8 cellular contexts compared by ENCODE assay signal in genomic region chr9:132242621-132243155, GRCh38.
A peak's percentile ranks its signal among the peaks of the same experiment; 100 is the strongest.
DNase-seq lines count a peak whose midpoint lies in the region; ATAC-seq and TF ChIP-seq lines count a peak whose summit lies in the region.

No MANE protein-coding gene starts in this region.

- H3K9me3 ChIP-seq in CD8-positive, alpha-beta T cell (ENCODE audit: low read length): no peaks in the 10 kb centered on the region
- H3K9me3 ChIP-seq in Loucy (ENCODE audit: insufficient read depth, low read depth, low read length) (no peaks in the 10 kb centered on the region), colonic mucosa (no peaks in the 10 kb centered on the region), neural cell (ENCODE audit: low read length) (no peaks in the 10 kb centered on the region)

- H3K27me3 ChIP-seq in CD8-positive, alpha-beta T cell (ENCODE audit: insufficient read depth, low read length): no peaks in the 10 kb centered on the region
- no peaks in the 10 kb centered on the region for H3K27me3 ChIP-seq in Loucy (ENCODE audit: insufficient read depth, low read length, poor library complexity, severe bottlenecking)
- H3K27me3 ChIP-seq in colonic mucosa: peaks cover 13% of the 10 kb centered on the region
- peaks cover 38% of the 10 kb centered on the region for H3K27me3 ChIP-seq in neural cell (ENCODE audit: insufficient read depth, low read depth, low read length)

- peak overlapping the region; percentile 92 for H3K4me3 Mint-ChIP-seq in CD8-positive, alpha-beta T cell

- no peaks in the 10 kb centered on the region for H3K9me2 ChIP-seq in Loucy (replicated peaks; ENCODE audit: low read depth, low read length)
- H3K9me2 ChIP-seq in neural cell (ENCODE audit: insufficient read depth, low read length): no peaks in the 10 kb centered on the region

- intact Hi-C loops in CD8-positive, alpha-beta T cell (cut with DNase I, micrococcal nuclease): loop anchor here (2.0 to 10.0 kb wide), 9 partner anchors 110 to 1782 kb away; partner anchors contain the start of genes TSC1 (in 2 of the 2), BRD3OS (in 1 of the 2), FAM78A (in 1 of the 2) and GTF3C4 (in 1 of the 2)
- intact Hi-C loops in colonic mucosa (cut with DNase I): no loop called here

- peaks cover 5% of the 10 kb centered on the region for H3K27me3 Mint-ChIP-seq in CD8-positive, alpha-beta T cell (ENCODE audit: low read depth)

- peaks cover 10% of the 10 kb centered on the region for H3K4me1 Mint-ChIP-seq in CD8-positive, alpha-beta T cell (ENCODE audit: low read depth)

- H3F3A ChIP-seq in Loucy (ENCODE audit: low read depth): no peaks in the 10 kb centered on the region
- H3F3A ChIP-seq in neural cell (ENCODE audit: insufficient read depth, low read length, poor library complexity, severe bottlenecking): no peaks in the 10 kb centered on the region

- H2AFZ ChIP-seq in Loucy (ENCODE audit: low read length) (peak overlapping the region; percentile 73), neural cell (ENCODE audit: low read depth, low read length) (no peak overlapping the region)

- H3K9me3 Mint-ChIP-seq in CD8-positive, alpha-beta T cell: no peaks in the 10 kb centered on the region

- no peak for ATAC-seq in CD8-positive, alpha-beta T cell
- ATAC-seq in GM18907 (IDR thresholded peaks at IDR 0.05; ENCODE audit: unreplicated experiment): no peak
- no peak for ATAC-seq in HG02610 (IDR thresholded peaks at IDR 0.05; ENCODE audit: unreplicated experiment)

- H4K20me1 ChIP-seq in Loucy (ENCODE audit: insufficient read depth, low read length, poor library complexity, severe bottlenecking): no peaks in the 10 kb centered on the region
- H4K20me1 ChIP-seq in neural cell (ENCODE audit: insufficient read depth): no peaks in the 10 kb centered on the region

- peaks cover 10% of the 10 kb centered on the region for H3K36me3 Mint-ChIP-seq in CD8-positive, alpha-beta T cell

- H3K27ac Mint-ChIP-seq in CD8-positive, alpha-beta T cell: peak overlapping the region; percentile 55

- peak overlapping the region; percentile 86 for H3K9ac ChIP-seq in Loucy (ENCODE audit: low read depth, low read length, poor library complexity, severe bottlenecking)
- H3K9ac ChIP-seq in colonic mucosa (ENCODE audit: low read depth in 2 of 2, low read length in 2 of 2): peak overlapping the region; percentile 46 to 84
- no peak overlapping the region for H3K9ac ChIP-seq in neural cell (ENCODE audit: low read length)

- POLR2A ChIA-PET in CD8-positive, alpha-beta T cell (lab: Charles Lee): no interaction called here

- H3K4me3 ChIP-seq in CD8-positive, alpha-beta T cell (ENCODE audit: low read depth, low read length): peak overlapping the region; percentile 94
- H3K4me3 ChIP-seq in Loucy (ENCODE audit: low read length, poor library complexity, severe bottlenecking) (peak overlapping the region; percentile 84), colonic mucosa (peak overlapping the region; percentile 66), neural cell (ENCODE audit: low read length) (peak overlapping the region; percentile 54)

- TF ChIP-seq CTCF in CD8-positive, alpha-beta T cell (IDR thresholded peaks at IDR 0.05): no peak
- peak; percentile 33 for TF ChIP-seq CTCF in Loucy (conservative IDR thresholded peaks at IDR 0.05; ENCODE audit: low read length)
- TF ChIP-seq CTCF in colonic mucosa (IDR thresholded peaks at IDR 0.05): no peak
- no peak for TF ChIP-seq CTCF in neural cell (IDR thresholded peaks at IDR 0.05; ENCODE audit: poor library complexity, severe bottlenecking)

- CTCF ChIA-PET in CD8-positive, alpha-beta T cell (lab: Charles Lee): interaction anchor here (1.0 to 1.2 kb wide), 3 partner anchors 16 to 480 kb away, joined by 3 to 4 read pairs (median 4); no protein-coding TSS in a partner anchor

- H3K27ac ChIP-seq in CD8-positive, alpha-beta T cell (ENCODE audit: low read depth, low read length): no peak overlapping the region
- no peak overlapping the region for H3K27ac ChIP-seq in colonic mucosa
- no peak overlapping the region for H3K27ac ChIP-seq in neural cell (ENCODE audit: low read length)

- no peak for TF ChIP-seq EP300 in neural cell (conservative IDR thresholded peaks at IDR 0.05; ENCODE audit: poor library complexity, severe bottlenecking)

- no peaks in the 10 kb centered on the region for H3K79me2 ChIP-seq in Loucy (ENCODE audit: insufficient read depth, low read length)
- no peaks in the 10 kb centered on the region for H3K79me2 ChIP-seq in neural cell (replicated peaks; ENCODE audit: insufficient read depth, low read length)

- TF ChIP-seq RAD21 in neural cell (conservative IDR thresholded peaks at IDR 0.05): no peak

- no peaks in the 10 kb centered on the region for H3K36me3 ChIP-seq in CD8-positive, alpha-beta T cell (ENCODE audit: insufficient read depth, low read length)
- no peaks in the 10 kb centered on the region for H3K36me3 ChIP-seq in Loucy (ENCODE audit: insufficient read depth, low read length)
- H3K36me3 ChIP-seq in colonic mucosa: no peaks in the 10 kb centered on the region
- no peaks in the 10 kb centered on the region for H3K36me3 ChIP-seq in neural cell (ENCODE audit: insufficient read depth, low read length)

- no peak for DNase-seq in CD8-positive, alpha-beta T cell
- no peak for DNase-seq in colonic mucosa
- no peak for DNase-seq in NCI-H146 treated with DMSO at 0.1 percent for 48 hours (lab: John Stamatoyannopoulos, UW; ENCODE audit: unreplicated experiment)
- DNase-seq in glomerular visceral epithelial cell (ENCODE audit: extremely low spot score): no peak

- H3K4me1 ChIP-seq in CD8-positive, alpha-beta T cell (ENCODE audit: insufficient read depth, low read length): peaks cover 14% of the 10 kb centered on the region
- H3K4me1 ChIP-seq in Loucy (ENCODE audit: insufficient read depth, low read length, poor library complexity, severe bottlenecking) (peaks cover 24% of the 10 kb centered on the region), colonic mucosa (peaks cover 3% of the 10 kb centered on the region)

- H3K4me2 ChIP-seq in Loucy (ENCODE audit: low read depth, low read length, poor library complexity, severe bottlenecking) (peak overlapping the region; percentile 97), neural cell (ENCODE audit: low read length) (no peak overlapping the region)

TF ChIP-seq in neural cell, 6 proteins besides CTCF, POLR2A, EP300 and RAD21:
- TF ChIP-seq EZH2 (IDR thresholded peaks at IDR 0.05; ENCODE audit: borderline replicate concordance, insufficient read depth, low read length, poor library complexity, severe bottlenecking) (no peak), TAF1 (IDR thresholded peaks at IDR 0.05; ENCODE audit: low read depth) (no peak), POLR2AphosphoS5 (IDR thresholded peaks at IDR 0.05) (no peak), MXI1 (conservative IDR thresholded peaks at IDR 0.05; ENCODE audit: poor library complexity, severe bottlenecking) (no peak)
